In genomic region chr14:71061458-71061857, GRCh38 we compare ENCODE assay signal across 1 cellular context.
A peak's percentile ranks its signal among the peaks of the same experiment; 100 is the strongest.
TF ChIP-seq lines count a peak whose summit lies in the region.

No MANE protein-coding gene starts in this region.

TF ChIP-seq in HEK293, 187 proteins besides CTCF, POLR2A, EP300 and RAD21 (continued from another document):
- peak; percentile 26; the same call in 1 of the 2 replicates for TF ChIP-seq ATF2 (tag by site-specific recombination; IDR thresholded peaks at IDR 0.05; ENCODE audit: low read depth)
- no peak for TF ChIP-seq SP2 (tag by site-specific recombination; IDR thresholded peaks at IDR 0.05)
- TF ChIP-seq KLF16 (tag by site-specific recombination; IDR thresholded peaks at IDR 0.05) = no peak
- TF ChIP-seq ZBTB11 (tag by site-specific recombination; conservative IDR thresholded peaks at IDR 0.05; ENCODE audit: low read depth) = no peak
- TF ChIP-seq ZNF624 (tag by site-specific recombination; IDR thresholded peaks at IDR 0.05) = no peak
